Comparison of ENCODE assay signal across 32 cellular contexts in the genomic region with DNA sequence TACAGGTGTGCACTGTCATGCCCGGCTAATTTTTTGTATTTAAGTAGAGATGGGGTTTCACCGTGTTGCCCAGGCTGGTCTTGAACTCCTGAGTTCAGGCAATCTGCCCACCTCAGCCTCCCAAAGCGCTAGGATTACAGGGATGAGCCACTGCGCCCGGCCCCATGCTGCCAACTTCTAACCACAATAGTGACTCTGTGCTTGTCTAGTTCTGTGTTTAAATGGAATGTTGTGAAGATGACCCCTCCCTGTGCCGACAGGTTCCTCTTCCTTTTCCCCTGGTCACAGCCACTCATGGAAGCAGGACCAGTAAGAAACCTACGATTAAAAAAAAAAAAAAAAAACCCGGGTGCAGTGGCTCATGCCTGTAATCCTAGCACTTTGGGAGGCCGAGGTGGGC. TPM values are rescaled to one million over a fixed set of nuclear protein-coding genes. Genes with fewer than 3 reads are reported as not detected.
"Had no signal": no experiment of that assay in that cellular context is flagged by ENCODE, and none has a peak within 500 bp of the region (broad histone marks: within the 10 kb centered on the region; RNA-seq: fewer than 3 reads in every experiment).

No MANE protein-coding gene starts in this region.

- H3K36me3 ChIP-seq: Peyer's patch, SJSA1 had no signal

- H3K4me2 ChIP-seq: SK-N-SH had no signal

- H3K4me3 Mint-ChIP-seq: activated CD4-positive, alpha-beta T cell treated with anti-CD3 and anti-CD28 coated beads for 36 hours; activated CD4-positive, alpha-beta T cell treated with anti-CD3 and anti-CD28 coated beads, Interleukin-2, amount 10 ng/mL, durations not matched to agents 7 days and 5 days; activated naive CD4-positive, alpha-beta T cell treated with anti-CD3 and anti-CD28 coated beads, Interleukin-2, amount 10 ng/mL, durations not matched to agents 7 days and 5 days; activated naive CD8-positive, alpha-beta T cell; activated naive CD8-positive, alpha-beta T cell treated with anti-CD3 and anti-CD28 coated beads, Interleukin-2, amount 50 U/mL, for 24 hours; brain; T-helper 1 cell treated with Interleukin-12 subunit alpha and Interleukin-12 subunit beta and Interleukin-4 antibody, amounts not matched to agents 30 μg/mL and 1 μg/mL, for 36 hours; T-helper 2 cell treated with Interferon-gamma antibody and Interleukin-4, amounts not matched to agents 5 μg/mL and 100 μg/mL, for 36 hours; WTC11 had no signal

- DNase-seq: activated CD4-positive, alpha-beta T cell treated with anti-CD3 and anti-CD28 coated beads for 36 hours; activated CD4-positive, alpha-beta T cell treated with anti-CD3 and anti-CD28 coated beads, Interleukin-2, amount 10 ng/mL, durations not matched to agents 7 days and 5 days; activated CD4-positive, alpha-beta T cell treated with anti-CD3 and anti-CD28 coated beads, Interleukin-2, amount 50 U/mL, for 48 hours; activated CD8-positive, alpha-beta memory T cell treated with anti-CD3 and anti-CD28 coated beads, Interleukin-2, amount 50 U/mL, for 48 hours; activated effector memory CD4-positive, alpha-beta T cell treated with Interleukin-2 at 50 U/mL for 16 hours; activated naive CD4-positive, alpha-beta T cell treated with anti-CD3 and anti-CD28 coated beads, Interleukin-2, amount 10 ng/mL, durations not matched to agents 7 days and 5 days; activated naive CD8-positive, alpha-beta T cell treated with anti-CD3 and anti-CD28 coated beads, Interleukin-2, amount 50 U/mL, for 24 hours; activated T-cell treated with anti-CD3 and anti-CD28 coated beads, Interleukin-2, amount 50 U/mL, for 48 hours; anterior cingulate cortex; caudate nucleus; cerebellar nuclear complex; Kasumi-1; KG1; NCI-H1048; NCI-H1105 treated with DMSO at 0.1 percent for 48 hours; NCI-H1436; NCI-H1694; NCI-H1930; NCI-H345; NCI-H524 treated with DMSO at 0.1 percent for 48 hours; Peyer's patch; SHP77 treated with DMSO at 0.1 percent for 48 hours; SK-N-SH had no signal

- H3K4me1 ChIP-seq: SJSA1 had no signal

- H3K27me3 ChIP-seq: Peyer's patch, SJSA1 had no signal

- H3K27me3 Mint-ChIP-seq: activated CD4-positive, alpha-beta T cell treated with anti-CD3 and anti-CD28 coated beads, Interleukin-2, amount 10 ng/mL, durations not matched to agents 7 days and 5 days had no signal

- H3K27ac Mint-ChIP-seq: activated CD4-positive, alpha-beta T cell treated with anti-CD3 and anti-CD28 coated beads for 36 hours; activated CD4-positive, alpha-beta T cell treated with anti-CD3 and anti-CD28 coated beads, Interleukin-2, amount 10 ng/mL, durations not matched to agents 7 days and 5 days; activated naive CD4-positive, alpha-beta T cell treated with anti-CD3 and anti-CD28 coated beads, Interleukin-2, amount 10 ng/mL, durations not matched to agents 7 days and 5 days; activated naive CD8-positive, alpha-beta T cell; activated naive CD8-positive, alpha-beta T cell treated with anti-CD3 and anti-CD28 coated beads, Interleukin-2, amount 50 U/mL, for 24 hours; T-helper 1 cell treated with Interleukin-12 subunit alpha and Interleukin-12 subunit beta and Interleukin-4 antibody, amounts not matched to agents 30 μg/mL and 1 μg/mL, for 36 hours; T-helper 2 cell treated with Interferon-gamma antibody and Interleukin-4, amounts not matched to agents 5 μg/mL and 100 μg/mL, for 36 hours had no signal

- H3K36me3 Mint-ChIP-seq: activated naive CD4-positive, alpha-beta T cell treated with anti-CD3 and anti-CD28 coated beads, Interleukin-2, amount 10 ng/mL, durations not matched to agents 7 days and 5 days; activated naive CD8-positive, alpha-beta T cell; brain; WTC11 had no signal

- H3K27ac ChIP-seq: Peyer's patch, SJSA1 had no signal

- H3K9me3 ChIP-seq: Peyer's patch, SJSA1, SK-N-SH had no signal

- H3K9ac ChIP-seq: SK-N-SH had no signal

- H3K9me3 Mint-ChIP-seq: activated CD4-positive, alpha-beta T cell treated with anti-CD3 and anti-CD28 coated beads, Interleukin-2, amount 10 ng/mL, durations not matched to agents 7 days and 5 days; activated naive CD4-positive, alpha-beta T cell treated with anti-CD3 and anti-CD28 coated beads, Interleukin-2, amount 10 ng/mL, durations not matched to agents 7 days and 5 days; activated naive CD8-positive, alpha-beta T cell treated with anti-CD3 and anti-CD28 coated beads, Interleukin-2, amount 50 U/mL, for 24 hours; brain; T-helper 1 cell treated with Interleukin-12 subunit alpha and Interleukin-12 subunit beta and Interleukin-4 antibody, amounts not matched to agents 30 μg/mL and 1 μg/mL, for 36 hours; T-helper 2 cell treated with Interferon-gamma antibody and Interleukin-4, amounts not matched to agents 5 μg/mL and 100 μg/mL, for 36 hours; WTC11 had no signal

- ATAC-seq: activated CD4-positive, alpha-beta T cell treated with anti-CD3 and anti-CD28 coated beads for 36 hours; activated CD4-positive, CD25-positive, alpha-beta regulatory T cell treated with anti-CD3 and anti-CD28 coated beads, Interleukin-2, amount 50 U/mL, for 24 hours; activated naive CD8-positive, alpha-beta T cell treated with anti-CD3 and anti-CD28 coated beads, Interleukin-2, amount 50 U/mL, for 24 hours; WTC11 had no signal

- H3K4me3 ChIP-seq: Peyer's patch, SJSA1 had no signal

RNA-seq across cellular contexts. Expression of gene MAP1LC3C, which starts 4.7 kb away (rescaled TPM):
- total RNA-seq: activated CD4-positive, alpha-beta T cell treated with anti-CD3 and anti-CD28 coated beads for 36 hours; activated CD4-positive, alpha-beta T cell treated with anti-CD3 and anti-CD28 coated beads, Interleukin-2, amount 10 ng/mL, durations not matched to agents 7 days and 5 days; bronchial epithelial cell; NCI-H460; SJSA1 had no signal

RNA-seq across cellular contexts. Expression of gene BECN2, which starts 36.6 kb away (rescaled TPM):
- total RNA-seq: activated CD4-positive, alpha-beta T cell treated with anti-CD3 and anti-CD28 coated beads for 36 hours; activated CD4-positive, alpha-beta T cell treated with anti-CD3 and anti-CD28 coated beads, Interleukin-2, amount 10 ng/mL, durations not matched to agents 7 days and 5 days; bronchial epithelial cell; NCI-H460; Peyer's patch; SJSA1; WTC11 had no signal
- polyA plus RNA-seq: SK-N-SH had no signal
